ENCODE assay signal across 8 cellular contexts in genomic region chr21:45478115-45478801, GRCh38.
DNase-seq lines count a peak whose midpoint lies in the region; ATAC-seq lines count a peak whose summit lies in the region.

No MANE protein-coding gene starts in this region.

- no peaks in the 10 kb centered on the region for H3K9me3 ChIP-seq in endocrine pancreas (ENCODE audit: control insufficient read depth, low read length)

- DNase-seq in NCI-H146 (lab: John Stamatoyannopoulos, UW) = peak; percentile 24
- no peak for DNase-seq in NCI-H146 treated with DMSO at 0.1 percent for 48 hours (lab: John Stamatoyannopoulos, UW; ENCODE audit: unreplicated experiment)
- DNase-seq in NCI-H748 treated with DMSO at 0.1 percent for 48 hours (lab: John Stamatoyannopoulos, UW) = peak; percentile 38
- DNase-seq in activated CD8-positive, alpha-beta memory T cell treated with anti-CD3 and anti-CD28 coated beads for 48 hours (ENCODE audit: low read depth in 2 of 3, low spot score in 2 of 3) = peak; percentile 43 to 60 (median 54)
- peak; percentile 29 for DNase-seq in middle frontal gyrus (ENCODE audit: extremely low spot score, low spot score)
- peak; percentile 57 to 67 for DNase-seq in stimulated activated CD8-positive, alpha-beta memory T cell treated with anti-CD3 and anti-CD28 coated beads, Interleukin-2, amount 100 ng/mL, for 1 hour (ENCODE audit: low read depth in 2 of 2)

- no peak for ATAC-seq in HG02759 (IDR thresholded peaks at IDR 0.05; ENCODE audit: unreplicated experiment)

- no peak overlapping the region for H3K4me3 ChIP-seq in endocrine pancreas (ENCODE audit: control insufficient read depth, insufficient read depth, low read length)

- H3K9ac ChIP-seq in endocrine pancreas (ENCODE audit: control insufficient read depth, insufficient read depth, low read length) = peak overlapping the region; percentile 3

- H3K36me3 ChIP-seq in endocrine pancreas (ENCODE audit: control insufficient read depth, insufficient read depth, low read length) = no peaks in the 10 kb centered on the region

- H3K4me1 ChIP-seq in endocrine pancreas (ENCODE audit: control insufficient read depth, insufficient read depth, low read length) = no peaks in the 10 kb centered on the region

- peaks cover 4% of the 10 kb centered on the region for H3K27me3 ChIP-seq in endocrine pancreas (ENCODE audit: control insufficient read depth, insufficient read depth, low read length)
